ENCODE assay signal across 8 cellular contexts in the genomic region with DNA sequence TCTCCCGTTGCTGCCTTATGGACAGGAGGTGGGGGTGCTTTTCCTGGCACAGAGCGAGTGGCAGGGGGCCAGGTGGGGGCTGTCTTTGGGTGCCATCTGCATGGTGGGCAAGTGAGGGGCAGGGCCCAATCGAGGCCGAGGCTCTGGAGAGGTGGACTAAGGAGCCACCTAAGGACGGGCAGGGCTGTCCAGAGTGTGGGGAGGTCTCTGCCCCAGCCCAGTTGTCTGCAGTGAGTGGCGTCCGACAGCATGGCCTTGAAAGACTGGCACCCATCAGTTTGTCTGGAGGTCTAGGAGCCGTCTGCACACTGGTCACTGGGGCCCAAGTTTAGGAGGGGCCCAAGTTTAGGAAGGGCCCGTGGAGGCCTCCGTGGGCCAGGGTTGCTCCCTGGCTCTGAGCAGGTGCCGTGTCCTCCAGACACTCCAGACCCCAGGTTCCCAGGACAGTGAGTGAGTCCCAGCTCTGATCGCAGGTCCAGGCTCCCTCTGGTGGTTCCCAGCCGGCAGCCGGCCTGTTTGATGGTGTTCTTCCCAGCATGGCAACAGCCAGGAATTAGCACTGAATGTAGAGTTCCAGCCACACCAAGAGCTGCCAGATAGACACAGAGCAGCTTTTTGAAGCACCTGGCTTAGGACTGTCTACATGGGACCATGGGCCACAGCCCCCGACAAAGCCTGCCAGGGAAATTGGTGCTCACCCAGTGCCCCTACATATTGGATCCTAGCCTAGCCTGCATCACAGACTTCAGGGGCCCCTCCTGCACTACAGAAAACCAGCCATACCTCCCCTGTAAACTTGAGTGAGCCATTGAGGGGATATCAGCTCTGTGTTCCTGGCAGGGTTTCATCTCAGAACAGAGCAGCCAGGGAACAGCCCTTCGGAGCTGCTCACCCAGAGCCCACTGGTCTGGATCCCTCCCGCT.
DNase-seq lines count a peak whose midpoint lies in the region; ATAC-seq and TF ChIP-seq lines count a peak whose summit lies in the region.

No MANE protein-coding gene starts in this region.

- TF ChIP-seq POLR2A in erythroblast (IDR thresholded peaks at IDR 0.05; ENCODE audit: low read length), result no peak

- ATAC-seq in HG03280 (IDR thresholded peaks at IDR 0.05; ENCODE audit: unreplicated experiment) (no peak), HG03442 (IDR thresholded peaks at IDR 0.05; ENCODE audit: unreplicated experiment) (no peak), HG03378 (IDR thresholded peaks at IDR 0.05; ENCODE audit: unreplicated experiment) (no peak)

- no peaks in the 10 kb centered on the region for H3K36me3 ChIP-seq in BJ (ENCODE audit: control insufficient read depth, insufficient read depth, low read length)

- POLR2A ChIA-PET in BJ (lab: Charles Lee), result no interaction called here

- peak; percentile 77 for TF ChIP-seq CTCF in BJ (IDR thresholded peaks at IDR 0.05; ENCODE audit: insufficient read depth, low read depth, low read length)
- TF ChIP-seq CTCF in GM20000 (IDR thresholded peaks at IDR 0.05; ENCODE audit: extremely low read depth, missing control alignments), result no peak

- no peaks in the 10 kb centered on the region for H3K27me3 ChIP-seq in BJ (ENCODE audit: control insufficient read depth, insufficient read depth, low read length)

- no peak overlapping the region for H3K4me3 ChIP-seq in BJ (ENCODE audit: low read depth, low read length)

- DNase-seq in BJ (ENCODE audit: low read depth) (no peak), GM20000 (ENCODE audit: low spot score) (peak; percentile 69), RPMI7951 (ENCODE audit: low read depth) (peak; percentile 34), erythroblast (lab: John Stamatoyannopoulos, UW) (peak; percentile 13 to 23), middle frontal gyrus (ENCODE audit: extremely low spot score, low spot score) (peak; percentile 61)

- CTCF ChIA-PET in BJ (lab: Yijun Ruan, JAX), result interaction anchor here (0.7 to 4.3 kb wide), 14 partner anchors 10 to 348 kb away, joined by 3 to 33 read pairs (median 4); no protein-coding TSS in a partner anchor
